In genomic region chr12:78430501-78430900, GRCh38 we compare ENCODE assay signal across 28 cellular contexts.
"Had no signal": no experiment of that assay in that cellular context is flagged by ENCODE, and none has a peak within 500 bp of the region (broad histone marks: within the 10 kb centered on the region; RNA-seq: fewer than 3 reads in every experiment).

No MANE protein-coding gene starts in this region.

- H3K4me1 ChIP-seq: ascending aorta, breast epithelium, colonic mucosa had no signal

- H3K27me3 Mint-ChIP-seq: activated B cell treated with CpG ODN at 0.5 μM for 24 hours; activated CD8-positive, alpha-beta memory T cell treated with anti-CD3 and anti-CD28 coated beads, Interleukin-2, amount 10 ng/mL, durations not matched to agents 7 days and 5 days; activated naive CD4-positive, alpha-beta T cell treated with anti-CD3 and anti-CD28 coated beads, Interleukin-2, amount 10 ng/mL, durations not matched to agents 7 days and 5 days; activated naive CD8-positive, alpha-beta T cell treated with anti-CD3 and anti-CD28 coated beads, Interleukin-2, amount 10 ng/mL, durations not matched to agents 7 days and 5 days; brain; T-helper 17 cell had no signal

- H3K36me3 ChIP-seq: ascending aorta, breast epithelium, cardiac muscle cell, colonic mucosa, WERI-Rb-1 had no signal

- H3K27me3 ChIP-seq: ascending aorta, breast epithelium, cardiac muscle cell, colonic mucosa had no signal

- H3K4me1 Mint-ChIP-seq: activated B cell treated with CpG ODN at 0.5 μM for 24 hours; activated CD8-positive, alpha-beta memory T cell treated with anti-CD3 and anti-CD28 coated beads, Interleukin-2, amount 10 ng/mL, durations not matched to agents 7 days and 5 days; activated naive CD4-positive, alpha-beta T cell treated with anti-CD3 and anti-CD28 coated beads, Interleukin-2, amount 10 ng/mL, durations not matched to agents 7 days and 5 days; activated naive CD8-positive, alpha-beta T cell treated with anti-CD3 and anti-CD28 coated beads, Interleukin-2, amount 10 ng/mL, durations not matched to agents 7 days and 5 days; brain; T-helper 17 cell had no signal

- H3K9me3 ChIP-seq: ascending aorta, colonic mucosa had no signal

- H3K9me3 Mint-ChIP-seq: activated B cell treated with CpG ODN at 0.5 μM for 24 hours had no signal

- H3K4me3 Mint-ChIP-seq: activated B cell treated with CpG ODN at 0.5 μM for 24 hours; activated CD8-positive, alpha-beta memory T cell treated with anti-CD3 and anti-CD28 coated beads, Interleukin-2, amount 10 ng/mL, durations not matched to agents 7 days and 5 days; activated CD8-positive, alpha-beta T cell treated with anti-CD3 and anti-CD28 coated beads, Interleukin-2, amount 10 ng/mL, durations not matched to agents 7 days and 5 days; activated naive CD4-positive, alpha-beta T cell treated with anti-CD3 and anti-CD28 coated beads, Interleukin-2, amount 10 ng/mL, durations not matched to agents 7 days and 5 days; activated naive CD8-positive, alpha-beta T cell treated with anti-CD3 and anti-CD28 coated beads, Interleukin-2, amount 10 ng/mL, durations not matched to agents 7 days and 5 days; activated T-cell treated with anti-CD3 and anti-CD28 coated beads, Interleukin-2, amount 50 U/mL, for 72 hours; brain; T-helper 17 cell; T-helper 2 cell treated with Interferon-gamma antibody and Interleukin-4, amounts not matched to agents 5 μg/mL and 100 μg/mL, for 36 hours had no signal

- H3K4me3 ChIP-seq: ascending aorta, breast epithelium, cardiac muscle cell, colonic mucosa had no signal

- H3K27ac Mint-ChIP-seq: activated B cell treated with CpG ODN at 0.5 μM for 24 hours; activated CD8-positive, alpha-beta memory T cell treated with anti-CD3 and anti-CD28 coated beads, Interleukin-2, amount 10 ng/mL, durations not matched to agents 7 days and 5 days; activated CD8-positive, alpha-beta T cell treated with anti-CD3 and anti-CD28 coated beads, Interleukin-2, amount 10 ng/mL, durations not matched to agents 7 days and 5 days; activated naive CD4-positive, alpha-beta T cell treated with anti-CD3 and anti-CD28 coated beads, Interleukin-2, amount 10 ng/mL, durations not matched to agents 7 days and 5 days; activated naive CD4-positive, alpha-beta T cell treated with anti-CD3 and anti-CD28 coated beads, Interleukin-2, amount 50 U/mL, for 72 hours; activated naive CD8-positive, alpha-beta T cell treated with anti-CD3 and anti-CD28 coated beads, Interleukin-2, amount 10 ng/mL, durations not matched to agents 7 days and 5 days; activated T-cell treated with anti-CD3 and anti-CD28 coated beads, Interleukin-2, amount 50 U/mL, for 72 hours; brain; T-helper 17 cell; T-helper 2 cell treated with Interferon-gamma antibody and Interleukin-4, amounts not matched to agents 5 μg/mL and 100 μg/mL, for 36 hours had no signal

- H3K27ac ChIP-seq: ascending aorta, breast epithelium, cardiac muscle cell, colonic mucosa, WERI-Rb-1 had no signal

- H3K36me3 Mint-ChIP-seq: activated CD8-positive, alpha-beta memory T cell treated with anti-CD3 and anti-CD28 coated beads, Interleukin-2, amount 10 ng/mL, durations not matched to agents 7 days and 5 days; activated naive CD4-positive, alpha-beta T cell treated with anti-CD3 and anti-CD28 coated beads, Interleukin-2, amount 10 ng/mL, durations not matched to agents 7 days and 5 days; activated naive CD4-positive, alpha-beta T cell treated with anti-CD3 and anti-CD28 coated beads, Interleukin-2, amount 50 U/mL, for 72 hours; activated naive CD8-positive, alpha-beta T cell treated with anti-CD3 and anti-CD28 coated beads, Interleukin-2, amount 10 ng/mL, durations not matched to agents 7 days and 5 days; brain had no signal

- DNase-seq: activated B cell treated with CpG ODN at 0.5 μM for 24 hours; activated CD4-positive, alpha-beta T cell treated with anti-CD3 and anti-CD28 coated beads for 48 hours; activated CD4-positive, alpha-beta T cell treated with anti-CD3 and anti-CD28 coated beads, Interleukin-2, amount 50 U/mL, for 1 hour; activated CD4-positive, alpha-beta T cell treated with anti-CD3 and anti-CD28 coated beads, Interleukin-2, amount 50 U/mL, for 48 hours; activated CD8-positive, alpha-beta memory T cell treated with anti-CD3 and anti-CD28 coated beads, Interleukin-2, amount 10 ng/mL, durations not matched to agents 7 days and 5 days; activated CD8-positive, alpha-beta memory T cell treated with anti-CD3 and anti-CD28 coated beads, Interleukin-2, amount 50 U/mL, for 4 hours; activated CD8-positive, alpha-beta T cell treated with anti-CD3 and anti-CD28 coated beads, Interleukin-2, amount 10 ng/mL, durations not matched to agents 7 days and 5 days; activated gamma-delta T cell; activated naive CD4-positive, alpha-beta T cell; activated naive CD4-positive, alpha-beta T cell treated with anti-CD3 and anti-CD28 coated beads, Interleukin-2, amount 10 ng/mL, durations not matched to agents 7 days and 5 days; activated naive CD8-positive, alpha-beta T cell treated with anti-CD3 and anti-CD28 coated beads, Interleukin-2, amount 10 ng/mL, durations not matched to agents 7 days and 5 days; activated T-cell treated with anti-CD3 and anti-CD28 coated beads, Interleukin-2, amount 50 U/mL, for 1 hour; activated T-cell treated with anti-CD3 and anti-CD28 coated beads, Interleukin-2, amount 50 U/mL, for 72 hours; central memory CD4-positive, alpha-beta T cell; cerebellar nuclear complex; colonic mucosa; effector CD8-positive, alpha-beta T cell; foreskin fibroblast; T-helper 1 cell; T-helper 17 cell; T1000; WERI-Rb-1 had no signal
